1 cellular context compared by ENCODE assay signal in genomic region chr12:106919910-106920544, GRCh38.
TF ChIP-seq lines count a peak whose summit lies in the region.

No MANE protein-coding gene starts in this region.

TF ChIP-seq in HCT116, 20 proteins besides CTCF, POLR2A, EP300 and RAD21 (continued from another document):
- no peak for TF ChIP-seq REST (IDR thresholded peaks at IDR 0.05; ENCODE audit: low read depth)
